22 cellular contexts compared by ENCODE assay signal in the genomic region with DNA sequence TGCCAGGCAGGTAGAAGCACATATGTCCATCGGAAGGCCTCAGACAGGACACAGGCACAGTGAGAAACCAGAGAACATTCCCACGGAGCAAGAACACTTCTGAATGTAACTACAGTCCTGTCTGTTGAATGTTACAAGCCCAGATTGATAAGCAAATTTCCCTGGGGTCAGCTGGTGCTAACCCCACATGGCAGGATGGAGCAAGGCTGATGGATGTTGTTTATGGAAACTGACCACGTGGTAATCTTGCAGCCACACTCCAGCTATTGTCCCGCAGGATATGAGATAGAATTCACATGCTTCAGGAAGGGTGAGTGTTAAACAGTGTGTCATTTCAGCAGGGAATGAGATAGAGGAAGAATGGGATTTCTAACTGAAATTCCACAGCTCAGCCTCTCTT.
A peak's percentile ranks its signal among the peaks of the same experiment; 100 is the strongest.
DNase-seq lines count a peak whose midpoint lies in the region; ATAC-seq and TF ChIP-seq lines count a peak whose summit lies in the region.
"Had no signal": no experiment of that assay in that cellular context is flagged by ENCODE, and none has a peak within 500 bp of the region (broad histone marks: within the 10 kb centered on the region; RNA-seq: fewer than 3 reads in every experiment).

No MANE protein-coding gene starts in this region.

- 57 to 63% methylated on average over 4 of the region's 4 CpGs for WGBS in lung, 2 donors
- 41 to 66% (median 65%) methylated on average over 4 of the region's 4 CpGs for WGBS in spleen, 5 donors

- no peak for DNase-seq in Right ventricle myocardium inferior (ENCODE audit: missing footprints)
- no peak for DNase-seq in cardiac septum (ENCODE audit: low spot score)
- peak; percentile 66 for DNase-seq in fibroblast of the aortic adventitia (ENCODE audit: low read depth)
- DNase-seq in lung (ENCODE audit: low spot score), result peak; percentile 16
- peak; percentile 54 for DNase-seq in spleen
- DNase-seq in GF-D8 (lab: John Stamatoyannopoulos, UW), result no peak
- DNase-seq: activated CD4-positive, alpha-beta T cell treated with anti-CD3 and anti-CD28 coated beads for 36 hours; activated gamma-delta T cell; activated naive CD8-positive, alpha-beta T cell treated with anti-CD3 and anti-CD28 coated beads, Interleukin-2, amount 10 ng/mL, durations not matched to agents 7 days and 5 days; activated T-cell treated with anti-CD3 and anti-CD28 coated beads, Interleukin-2, amount 50 U/mL, for 1 hour; CD4-positive, CD25-positive, alpha-beta regulatory T cell; effector CD8-positive, alpha-beta T cell; gastrocnemius medialis; hypothalamus; Karpas-422; NCI-H1436; OCI-M1; posterior cingulate gyrus; SHP77 had no signal

- intact Hi-C loops in Right ventricle myocardium inferior (cut with DNase I) (no loop called here), cardiac septum (cut with DNase I) (no loop called here), spleen (cut with DNase I; ENCODE audit: low total_unique reads) (no loop called here)

- no peaks in the 10 kb centered on the region for H3K36me3 ChIP-seq in lung (ENCODE audit: control insufficient read depth in 2 of 2, insufficient read depth in 2 of 2, low read length in 2 of 2)
- no peaks in the 10 kb centered on the region for H3K36me3 ChIP-seq in spleen
- H3K36me3 ChIP-seq: gastrocnemius medialis had no signal

- H3K27me3 ChIP-seq in lung (ENCODE audit: control insufficient read depth, insufficient read depth), result no peaks in the 10 kb centered on the region
- H3K27me3 ChIP-seq in spleen (replicated peaks in 1 of 7), result peaks cover 0 to 7% (median 0%) of the 10 kb centered on the region in 7 donors
- H3K27me3 ChIP-seq: gastrocnemius medialis had no signal

- H3K9me3 ChIP-seq in lung (ENCODE audit: control insufficient read depth in 2 of 2, insufficient read depth in 1 of 2, low read length in 1 of 2) (no peaks in the 10 kb centered on the region), spleen (peaks cover 0 to 7% (median 5%) of the 10 kb centered on the region in 8 donors)
- H3K9me3 ChIP-seq: gastrocnemius medialis had no signal

- H3K4me3 ChIP-seq in fibroblast of the aortic adventitia (ENCODE audit: low read depth, low read length), result no peak overlapping the region
- no peak overlapping the region for H3K4me3 ChIP-seq in lung
- no peak overlapping the region for H3K4me3 ChIP-seq in spleen
- H3K4me3 ChIP-seq: gastrocnemius medialis had no signal

- TF ChIP-seq CTCF in fibroblast of the aortic adventitia (IDR thresholded peaks at IDR 0.05; ENCODE audit: insufficient read depth, low read length), result no peak
- no peak for TF ChIP-seq CTCF in lung (IDR thresholded peaks at IDR 0.05; ENCODE audit: control extremely low read depth, extremely low read depth)
- TF ChIP-seq CTCF in spleen (IDR thresholded peaks at IDR 0.05 in 8 of 11, conservative IDR thresholded peaks at IDR 0.05 in 3 of 11), result no peak

- ATAC-seq in Right ventricle myocardium inferior, result peak; percentile 79
- ATAC-seq in lung (ENCODE audit: insufficient read depth, low FRiP score), result no peak
- no peak for ATAC-seq in GM19452 (IDR thresholded peaks at IDR 0.05; ENCODE audit: unreplicated experiment)
- ATAC-seq in GM18511 (IDR thresholded peaks at IDR 0.05; ENCODE audit: unreplicated experiment), result no peak
- ATAC-seq: activated CD4-positive, alpha-beta T cell treated with anti-CD3 and anti-CD28 coated beads for 36 hours; gastrocnemius medialis; HCT116 had no signal

- no peak for TF ChIP-seq POLR2A in spleen (IDR thresholded peaks at IDR 0.05)

- H3K27ac ChIP-seq in lung (ENCODE audit: low read depth in 1 of 2, low read length in 1 of 2), result no peak overlapping the region
- H3K27ac ChIP-seq in spleen, result peak overlapping the region; percentile 4 to 82 (median 68)
- H3K27ac ChIP-seq: gastrocnemius medialis had no signal

- H3K4me1 ChIP-seq in lung (ENCODE audit: control insufficient read depth in 2 of 2, insufficient read depth in 2 of 2, low read length in 2 of 2) (no peaks in the 10 kb centered on the region), spleen (peaks cover 0 to 24% (median 3%) of the 10 kb centered on the region in 6 donors)
- H3K4me1 ChIP-seq: gastrocnemius medialis had no signal

Comparison
In these comparisons a context has a peak if more than half of its experiments do, and no peak if none do; other contexts are left out.
1. DNase-seq: peak in fibroblast of the aortic adventitia (single experiment), lung (single experiment) and spleen (single experiment); none in Right ventricle myocardium inferior (single experiment), cardiac septum (single experiment) and GF-D8 (single experiment).
2. H3K27ac ChIP-seq: peak in spleen (8 of 8); none in lung (0 of 2).